In genomic region chr2:46067501-46068292, GRCh38 we compare ENCODE assay signal across 12 cellular contexts.
DNase-seq lines count a peak whose midpoint lies in the region; ATAC-seq and TF ChIP-seq lines count a peak whose summit lies in the region.
"Had no signal": no experiment of that assay in that cellular context is flagged by ENCODE, and none has a peak within 500 bp of the region (broad histone marks: within the 10 kb centered on the region; RNA-seq: fewer than 3 reads in every experiment).

No MANE protein-coding gene starts in this region.

- peak overlapping the region; percentile 79; the same call in 1 of the 2 replicates for H3K4me2 ChIP-seq in IMR-90 (ENCODE audit: low read depth, low read length)

- peak overlapping the region; percentile 96 for H3K4ac ChIP-seq in IMR-90 (ENCODE audit: low read depth, low read length)

- dilution Hi-C loops in IMR-90 (cut with HindIII; ENCODE audit: low sequenced_read_pairs, unreplicated experiment), result no loop called here

- intact Hi-C loops in IMR-90 (cut with micrococcal nuclease), result loop anchor here (5.0 kb wide), 1 partner anchor 65 kb away; no protein-coding TSS in a partner anchor
- intact Hi-C loops in body of pancreas (cut with DNase I), result no loop called here
- intact Hi-C loops in lower lobe of right lung (cut with DNase I), result no loop called here

- no peaks in the 10 kb centered on the region for H4K20me1 ChIP-seq in IMR-90 (ENCODE audit: insufficient read depth, low read length)

- H2AK5ac ChIP-seq in IMR-90 (ENCODE audit: low read depth, low read length), result peak overlapping the region; percentile 60

- peak; percentile 30; the same call in 1 of the 2 replicates for TF ChIP-seq RAD21 in IMR-90 (IDR thresholded peaks at IDR 0.05; ENCODE audit: low read length)

- H3K27ac ChIP-seq in IMR-90 (ENCODE audit: insufficient read depth, low read length) (peak overlapping the region; percentile 50), body of pancreas (no peak overlapping the region), lower lobe of right lung (peak overlapping the region; percentile 42)
- H3K27ac ChIP-seq: thoracic aorta had no signal

- H4K5ac ChIP-seq in IMR-90 (ENCODE audit: low read depth, low read length), result peak overlapping the region; percentile 85

- H3K14ac ChIP-seq in IMR-90 (replicated peaks; ENCODE audit: low read depth, low read length), result peak overlapping the region; percentile 96

- peak overlapping the region; percentile 75; the same call in 2 of the 3 replicates for H2BK15ac ChIP-seq in IMR-90 (ENCODE audit: low read depth, low read length)

- peaks cover 11 to 38% of the 10 kb centered on the region in 2 experiments for H3K79me1 ChIP-seq in IMR-90 (ENCODE audit: low read depth in 1 of 2, low read length in 2 of 2)

- CTCF ChIA-PET in IMR-90 (lab: Yijun Ruan, JAX), result no interaction called here

- peaks cover 20% of the 10 kb centered on the region for H3K9me1 ChIP-seq in IMR-90 (ENCODE audit: insufficient read depth, low read length)

- ATAC-seq in IMR-90 (ENCODE audit: low read depth) (peak; percentile 56), body of pancreas (peak; percentile 35), lower lobe of right lung (peak in 1 of 2 donors; percentile 51), HG03139 (IDR thresholded peaks at IDR 0.05; ENCODE audit: unreplicated experiment) (no peak)
- ATAC-seq: left colon had no signal

- peak overlapping the region; percentile 86 for H3K18ac ChIP-seq in IMR-90 (ENCODE audit: low read depth, low read length)

- no peak overlapping the region for H2AFZ ChIP-seq in IMR-90 (replicated peaks; ENCODE audit: low read length, poor library complexity)

- peak; percentile 99 for DNase-seq in AG10803 (ENCODE audit: low read depth)
- peak; percentile 96 for DNase-seq in IMR-90
- DNase-seq in body of pancreas, result no peak
- DNase-seq in lower lobe of right lung, result no peak
- DNase-seq in UCSD-AML1 (lab: John Stamatoyannopoulos, UW; ENCODE audit: unreplicated experiment), result no peak
- DNase-seq in MG63, result no peak
- DNase-seq in HT-29 (ENCODE audit: low spot score), result no peak
- DNase-seq: activated B cell treated with CpG ODN at 0.5 μM for 24 hours, GF-D8, left colon had no signal

- H3K27me3 ChIP-seq in IMR-90 (ENCODE audit: control insufficient read depth, insufficient read depth, low read length), result no peaks in the 10 kb centered on the region
- H3K27me3 ChIP-seq in body of pancreas, result no peaks in the 10 kb centered on the region
- no peaks in the 10 kb centered on the region for H3K27me3 ChIP-seq in lower lobe of right lung (ENCODE audit: low read depth)
- H3K27me3 ChIP-seq in MG63, result no peaks in the 10 kb centered on the region

- H3K56ac ChIP-seq in IMR-90 (ENCODE audit: extremely low read depth, insufficient read depth, low read length), result peak overlapping the region; percentile 83

- H2BK5ac ChIP-seq in IMR-90 (ENCODE audit: low read depth, low read length, poor library complexity, severe bottlenecking), result peak overlapping the region; percentile 98

- TF ChIP-seq POLR2A in IMR-90 (IDR thresholded peaks at IDR 0.05; ENCODE audit: low read depth, low read length) (no peak), body of pancreas (IDR thresholded peaks at IDR 0.05) (no peak)

- POLR2A ChIA-PET in IMR-90 (lab: Charles Lee; ENCODE audit: unreplicated experiment), result no interaction called here

- H3K23ac ChIP-seq in IMR-90 (ENCODE audit: low read depth, low read length), result peak overlapping the region; percentile 91

- 100% methylated on average over 1 of the region's 13 CpGs; no CpG with 5 or more reads in 1 of the 2 experiments for WGBS in IMR-90 (ENCODE audit: extremely low coverage in 2 of 2, insufficient read length in 1 of 2), 2 experiments
- 84 to 87% methylated on average over 13 of the region's 13 CpGs for WGBS in body of pancreas, 2 donors

- peak overlapping the region; percentile 94 for H4K91ac ChIP-seq in IMR-90 (ENCODE audit: insufficient read depth, low read depth, low read length)

- peak overlapping the region; percentile 43; the same call in 1 of the 2 replicates for H3K9ac ChIP-seq in IMR-90 (ENCODE audit: low read depth, low read length)

- H2BK20ac ChIP-seq in IMR-90 (ENCODE audit: low read depth, low read length), result peak overlapping the region; percentile 99

- in situ Hi-C loops in IMR-90 (cut with MboI; ENCODE audit: low sequenced_read_pairs), result no loop called here

- H2AK9ac ChIP-seq in IMR-90 (replicated peaks; ENCODE audit: low read depth, low read length, poor library complexity), result peak overlapping the region; percentile 58

- peak overlapping the region; percentile 39 for H3K4me3 ChIP-seq in AG10803 (ENCODE audit: low read length)
- peak overlapping the region; percentile 32; the same call in 1 of the 2 replicates for H3K4me3 ChIP-seq in IMR-90 (ENCODE audit: insufficient read depth, low read depth, low read length)
- no peak overlapping the region for H3K4me3 ChIP-seq in body of pancreas
- no peak overlapping the region for H3K4me3 ChIP-seq in lower lobe of right lung
- no peak overlapping the region for H3K4me3 ChIP-seq in MG63
- H3K4me3 ChIP-seq: thoracic aorta had no signal

- peak overlapping the region; percentile 98 for H2BK120ac ChIP-seq in IMR-90 (ENCODE audit: low read depth, low read length)

- BruUV-seq in IMR-90 (replicated peaks; lab: Mats Ljungman, UMichigan), result no TSS peak

- H4K8ac ChIP-seq in IMR-90 (ENCODE audit: low read depth in 2 of 2, low read length in 2 of 2), result peak overlapping the region; percentile 53 to 82

- H3K9me3 ChIP-seq in IMR-90 (ENCODE audit: control insufficient read depth, insufficient read depth, low read length) (no peaks in the 10 kb centered on the region), body of pancreas (no peaks in the 10 kb centered on the region), lower lobe of right lung (no peaks in the 10 kb centered on the region), MG63 (no peaks in the 10 kb centered on the region)
- H3K9me3 ChIP-seq: thoracic aorta had no signal

- peaks cover 24% of the 10 kb centered on the region for H3K4me1 ChIP-seq in IMR-90 (ENCODE audit: control insufficient read depth, insufficient read depth, low read length)
- H3K4me1 ChIP-seq in body of pancreas, result peaks cover 4% of the 10 kb centered on the region
- H3K4me1 ChIP-seq in lower lobe of right lung, result peaks cover 15% of the 10 kb centered on the region

- TF ChIP-seq CTCF in AG10803 (conservative IDR thresholded peaks at IDR 0.05; ENCODE audit: low read length), result no peak
- TF ChIP-seq CTCF in IMR-90 (conservative IDR thresholded peaks at IDR 0.05; ENCODE audit: low read depth, low read length), result no peak
- TF ChIP-seq CTCF in body of pancreas (IDR thresholded peaks at IDR 0.05), result no peak
- TF ChIP-seq CTCF in lower lobe of right lung (IDR thresholded peaks at IDR 0.05), result no peak

- no peaks in the 10 kb centered on the region for H3K36me3 ChIP-seq in IMR-90 (ENCODE audit: control insufficient read depth, insufficient read depth, low read length)
- H3K36me3 ChIP-seq in body of pancreas (replicated peaks in 1 of 2; ENCODE audit: insufficient read depth in 1 of 2, low read depth in 2 of 2), result no peaks in the 10 kb centered on the region
- no peaks in the 10 kb centered on the region for H3K36me3 ChIP-seq in lower lobe of right lung
- no peaks in the 10 kb centered on the region; the same call in 1 of the 2 replicates for H3K36me3 ChIP-seq in MG63
- H3K36me3 ChIP-seq: thoracic aorta had no signal

TF ChIP-seq in IMR-90, 13 proteins besides CTCF, POLR2A, EP300 and RAD21:
- TF ChIP-seq BHLHE40 (IDR thresholded peaks at IDR 0.05; ENCODE audit: low read depth, low read length) (peak; percentile 89; the same call in 1 of the 2 replicates), SMC3 (IDR thresholded peaks at IDR 0.05; ENCODE audit: low read depth, low read length) (peak; percentile 22; the same call in 1 of the 2 replicates), CEBPB (IDR thresholded peaks at IDR 0.05; ENCODE audit: low read depth, low read length) (peak; percentile 99), MAFK (IDR thresholded peaks at IDR 0.05; ENCODE audit: low read depth, low read length) (peak; percentile 45; the same call in 1 of the 2 replicates), MXI1 (IDR thresholded peaks at IDR 0.05; ENCODE audit: borderline replicate concordance, low read depth, low read length) (no peak), USF2 (IDR thresholded peaks at IDR 0.05; ENCODE audit: low read depth, low read length) (no peak)

Comparison
In these comparisons a context has a peak if more than half of its experiments do, and no peak if none do; other contexts are left out.
1. DNase-seq: peak in AG10803 (single experiment) and IMR-90 (single experiment); none in body of pancreas (0 of 4), lower lobe of right lung (single experiment), UCSD-AML1 (single experiment), MG63 (single experiment) and HT-29 (single experiment).
2. H3K4me3 ChIP-seq: peak in AG10803 (single experiment) and IMR-90 (single experiment); none in body of pancreas (0 of 2), lower lobe of right lung (single experiment) and MG63 (single experiment).
3. H3K27ac ChIP-seq: peak in IMR-90 (single experiment) and lower lobe of right lung (single experiment); none in body of pancreas (0 of 4).